ENCODE assay signal across 18 cellular contexts in genomic region chr11:125603207-125603606, GRCh38.
"Had no signal": no experiment of that assay in that cellular context is flagged by ENCODE, and none has a peak within 500 bp of the region (broad histone marks: within the 10 kb centered on the region; RNA-seq: fewer than 3 reads in every experiment).

No MANE protein-coding gene starts in this region.

- H3K27ac Mint-ChIP-seq: activated CD4-positive, alpha-beta T cell treated with anti-CD3 and anti-CD28 coated beads, Interleukin-2, amount 10 ng/mL, durations not matched to agents 7 days and 5 days; activated naive CD8-positive, alpha-beta T cell treated with anti-CD3 and anti-CD28 coated beads for 36 hours; endodermal cell; natural killer cell treated with Interleukin-12 subunit alpha and Interleukin-12 subunit beta and Interleukin-15 and Interleukin-18, amount 100 ng/mL, for 72 hours; stimulated activated memory B cell treated with anti-CD40 and anti-IgM and Interleukin-4, amounts not matched to agents 10 μg/mL and 1 μg/mL and 100 μg/mL, for 72 hours; T-cell had no signal

- H3K4me3 Mint-ChIP-seq: activated CD4-positive, alpha-beta T cell treated with anti-CD3 and anti-CD28 coated beads, Interleukin-2, amount 10 ng/mL, durations not matched to agents 7 days and 5 days; activated naive CD8-positive, alpha-beta T cell treated with anti-CD3 and anti-CD28 coated beads for 36 hours; activated T-cell treated with anti-CD3 and anti-CD28 coated beads, Interleukin-2, amount 50 U/mL, for 72 hours; endodermal cell; natural killer cell treated with Interleukin-12 subunit alpha and Interleukin-12 subunit beta and Interleukin-15 and Interleukin-18, amount 100 ng/mL, for 72 hours; stimulated activated memory B cell treated with anti-CD40 and anti-IgM and Interleukin-4, amounts not matched to agents 10 μg/mL and 1 μg/mL and 100 μg/mL, for 72 hours; T-cell had no signal

- DNase-seq: activated CD4-positive, alpha-beta T cell treated with anti-CD3 and anti-CD28 coated beads, Interleukin-2, amount 10 ng/mL, durations not matched to agents 7 days and 5 days; activated CD8-positive, alpha-beta memory T cell treated with anti-CD3 and anti-CD28 coated beads, Interleukin-2, amount 50 U/mL, for 48 hours; activated gamma-delta T cell treated with Interleukin-2 at 50 U/mL for 16 hours; activated naive CD8-positive, alpha-beta T cell treated with anti-CD3 and anti-CD28 coated beads for 36 hours; activated T-cell treated with anti-CD3 and anti-CD28 coated beads, Interleukin-2, amount 50 U/mL, for 72 hours; cerebellar nuclear complex; dorsolateral prefrontal cortex; endodermal cell; hippocampal formation; nucleus accumbens; right lobe of liver; T-cell; T-helper 9 cell had no signal

- ATAC-seq: activated T-cell treated with anti-CD3 and anti-CD28 coated beads, Interleukin-2, amount 50 U/mL, for 72 hours; natural killer cell treated with Interleukin-12 subunit alpha and Interleukin-12 subunit beta and Interleukin-15 and Interleukin-18, amount 100 ng/mL, for 72 hours; right lobe of liver; stimulated activated memory B cell treated with anti-CD40 and anti-IgM and Interleukin-4, amounts not matched to agents 10 μg/mL and 1 μg/mL and 100 μg/mL, for 72 hours; T-cell had no signal

- H3K27me3 Mint-ChIP-seq: activated CD4-positive, alpha-beta T cell treated with anti-CD3 and anti-CD28 coated beads, Interleukin-2, amount 10 ng/mL, durations not matched to agents 7 days and 5 days; activated naive CD8-positive, alpha-beta T cell treated with anti-CD3 and anti-CD28 coated beads for 36 hours; natural killer cell treated with Interleukin-12 subunit alpha and Interleukin-12 subunit beta and Interleukin-15 and Interleukin-18, amount 100 ng/mL, for 72 hours; stimulated activated memory B cell treated with anti-CD40 and anti-IgM and Interleukin-4, amounts not matched to agents 10 μg/mL and 1 μg/mL and 100 μg/mL, for 72 hours; T-cell had no signal

- H3K27me3 ChIP-seq: dorsolateral prefrontal cortex, right lobe of liver, tibial nerve, vagina had no signal

- H3K9me3 ChIP-seq: prostate gland, right lobe of liver, tibial nerve, vagina had no signal

- H3K4me1 Mint-ChIP-seq: activated CD4-positive, alpha-beta T cell treated with anti-CD3 and anti-CD28 coated beads, Interleukin-2, amount 10 ng/mL, durations not matched to agents 7 days and 5 days; endodermal cell; stimulated activated memory B cell treated with anti-CD40 and anti-IgM and Interleukin-4, amounts not matched to agents 10 μg/mL and 1 μg/mL and 100 μg/mL, for 72 hours; T-cell had no signal

- H3K9me3 Mint-ChIP-seq: activated CD4-positive, alpha-beta T cell treated with anti-CD3 and anti-CD28 coated beads, Interleukin-2, amount 10 ng/mL, durations not matched to agents 7 days and 5 days; activated naive CD8-positive, alpha-beta T cell treated with anti-CD3 and anti-CD28 coated beads for 36 hours; activated T-cell treated with anti-CD3 and anti-CD28 coated beads, Interleukin-2, amount 50 U/mL, for 72 hours; endodermal cell; natural killer cell treated with Interleukin-12 subunit alpha and Interleukin-12 subunit beta and Interleukin-15 and Interleukin-18, amount 100 ng/mL, for 72 hours; stimulated activated memory B cell treated with anti-CD40 and anti-IgM and Interleukin-4, amounts not matched to agents 10 μg/mL and 1 μg/mL and 100 μg/mL, for 72 hours; T-cell had no signal

- H3K4me1 ChIP-seq: prostate gland, right lobe of liver, tibial nerve, vagina had no signal

- H3K4me3 ChIP-seq: dorsolateral prefrontal cortex, prostate gland, right lobe of liver, tibial nerve, vagina had no signal

- H3K27ac ChIP-seq: dorsolateral prefrontal cortex, prostate gland, right lobe of liver, tibial nerve, vagina had no signal
